ENCODE assay signal across 1 cellular context in the genomic region with DNA sequence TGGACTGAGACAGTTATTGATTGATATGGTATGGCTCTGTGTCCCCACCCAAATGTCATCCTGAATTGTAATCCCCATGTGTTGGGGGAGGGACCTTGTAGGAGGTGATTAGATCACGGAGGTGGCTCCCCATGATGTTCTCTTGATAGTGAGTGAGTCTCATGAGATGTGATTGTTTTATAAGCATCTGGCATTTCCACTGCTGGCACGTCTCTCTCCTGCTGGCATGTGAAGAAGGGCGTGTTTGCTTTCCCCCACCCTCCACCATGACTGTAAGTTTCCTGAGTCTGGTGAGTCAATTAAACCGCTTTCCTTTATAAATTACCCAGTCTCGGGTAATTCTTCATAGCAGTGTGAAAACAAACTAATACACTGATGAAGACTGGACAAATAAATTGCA.
TF ChIP-seq lines count a peak whose summit lies in the region.

No MANE protein-coding gene starts in this region.

TF ChIP-seq in HEK293, 187 proteins besides CTCF, POLR2A, EP300 and RAD21:
- TF ChIP-seq ZFP69B (tag by site-specific recombination; IDR thresholded peaks at IDR 0.05) (no peak), ZBTB7A (tag by site-specific recombination; IDR thresholded peaks at IDR 0.05; ENCODE audit: low read depth) (no peak), ZNF555 (tag by site-specific recombination; conservative IDR thresholded peaks at IDR 0.05) (no peak), SETDB1 (IDR thresholded peaks at IDR 0.05; ENCODE audit: insufficient read length, low read length) (peak; percentile 86), ZNF341 (tag by site-specific recombination; IDR thresholded peaks at IDR 0.05; ENCODE audit: low read depth) (no peak)
- TF ChIP-seq, protein P1, sequence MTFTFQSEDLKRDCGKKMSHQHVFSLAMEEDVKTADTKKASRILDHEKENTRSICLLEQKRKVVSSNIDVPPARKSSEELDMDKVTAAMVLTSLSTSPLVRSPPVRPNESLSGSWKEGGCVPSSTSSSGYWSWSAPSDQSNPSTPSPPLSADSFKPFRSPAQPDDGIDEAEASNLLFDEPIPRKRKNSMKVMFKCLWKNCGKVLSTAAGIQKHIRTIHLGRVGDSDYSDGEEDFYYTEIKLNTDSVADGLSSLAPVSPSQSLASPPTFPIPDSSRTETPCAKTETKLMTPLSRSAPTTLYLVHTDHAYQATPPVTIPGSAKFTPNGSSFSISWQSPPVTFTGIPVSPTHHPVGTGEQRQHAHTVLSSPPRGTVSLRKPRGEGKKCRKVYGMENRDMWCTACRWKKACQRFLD (tag by site-specific recombination; IDR thresholded peaks at IDR 0.05) = no peak
